Comparison of ENCODE assay signal across 14 cellular contexts in genomic region chr14:32021341-32021740, GRCh38.
"Had no signal": no experiment of that assay in that cellular context is flagged by ENCODE, and none has a peak within 500 bp of the region (broad histone marks: within the 10 kb centered on the region; RNA-seq: fewer than 3 reads in every experiment).

No MANE protein-coding gene starts in this region.

- H3K27me3 Mint-ChIP-seq: activated CD4-positive, alpha-beta memory T cell treated with anti-CD3 and anti-CD28 coated beads, Interleukin-2, amount 10 ng/mL, durations not matched to agents 7 days and 5 days; activated naive CD4-positive, alpha-beta T cell treated with anti-CD3 and anti-CD28 coated beads, Interleukin-2, amount 50 U/mL, for 24 hours had no signal

- H3K4me3 ChIP-seq: esophagus squamous epithelium, lower lobe of right lung had no signal

- H3K36me3 ChIP-seq: esophagus squamous epithelium, lower lobe of right lung had no signal

- H3K27me3 ChIP-seq: esophagus squamous epithelium had no signal

- DNase-seq: activated CD4-positive, alpha-beta memory T cell treated with anti-CD3 and anti-CD28 coated beads, Interleukin-2, amount 10 ng/mL, durations not matched to agents 7 days and 5 days; activated CD8-positive, alpha-beta memory T cell treated with anti-CD3 and anti-CD28 coated beads, Interleukin-2, amount 50 U/mL, for 48 hours; amygdala; esophagus squamous epithelium; foreskin fibroblast; left cardiac atrium; lower lobe of right lung; natural killer cell; stimulated activated CD4-positive, alpha-beta T cell treated with anti-CD3 and anti-CD28 coated beads, Interleukin-2, amount 100 ng/mL, for 24 hours; stimulated activated naive CD4-positive, alpha-beta T cell had no signal

- H3K27ac Mint-ChIP-seq: activated CD4-positive, alpha-beta memory T cell treated with anti-CD3 and anti-CD28 coated beads, Interleukin-2, amount 10 ng/mL, durations not matched to agents 7 days and 5 days; activated naive CD4-positive, alpha-beta T cell treated with anti-CD3 and anti-CD28 coated beads, Interleukin-2, amount 50 U/mL, for 24 hours; natural killer cell; T-helper 2 cell treated with Interferon-gamma antibody and Interleukin-4, amounts not matched to agents 5 μg/mL and 100 μg/mL, for 36 hours had no signal

- H3K4me3 Mint-ChIP-seq: activated CD4-positive, alpha-beta memory T cell treated with anti-CD3 and anti-CD28 coated beads, Interleukin-2, amount 10 ng/mL, durations not matched to agents 7 days and 5 days; activated naive CD4-positive, alpha-beta T cell treated with anti-CD3 and anti-CD28 coated beads, Interleukin-2, amount 50 U/mL, for 24 hours; natural killer cell; T-helper 2 cell treated with Interferon-gamma antibody and Interleukin-4, amounts not matched to agents 5 μg/mL and 100 μg/mL, for 36 hours had no signal

- ATAC-seq: left cardiac atrium, lower lobe of right lung, natural killer cell, sciatic nerve had no signal

- H3K27ac ChIP-seq: esophagus squamous epithelium, lower lobe of right lung had no signal

- H3K4me1 Mint-ChIP-seq: activated CD4-positive, alpha-beta memory T cell treated with anti-CD3 and anti-CD28 coated beads, Interleukin-2, amount 10 ng/mL, durations not matched to agents 7 days and 5 days; activated naive CD4-positive, alpha-beta T cell treated with anti-CD3 and anti-CD28 coated beads, Interleukin-2, amount 50 U/mL, for 24 hours; natural killer cell had no signal

- FAIRE-seq: bronchial epithelial cell had no signal

- H3K4me1 ChIP-seq: lower lobe of right lung had no signal

- H3K36me3 Mint-ChIP-seq: activated naive CD4-positive, alpha-beta T cell treated with anti-CD3 and anti-CD28 coated beads, Interleukin-2, amount 50 U/mL, for 24 hours; natural killer cell had no signal

- H3K9me3 Mint-ChIP-seq: activated CD4-positive, alpha-beta memory T cell treated with anti-CD3 and anti-CD28 coated beads, Interleukin-2, amount 10 ng/mL, durations not matched to agents 7 days and 5 days; activated naive CD4-positive, alpha-beta T cell treated with anti-CD3 and anti-CD28 coated beads, Interleukin-2, amount 50 U/mL, for 24 hours; natural killer cell; T-helper 2 cell treated with Interferon-gamma antibody and Interleukin-4, amounts not matched to agents 5 μg/mL and 100 μg/mL, for 36 hours had no signal

- H3K9me3 ChIP-seq: esophagus squamous epithelium, lower lobe of right lung had no signal
